ENCODE assay signal across 9 cellular contexts in genomic region chr2:98346259-98347236, GRCh38. TPM values are rescaled to one million over a fixed set of nuclear protein-coding genes. Genes with fewer than 3 reads are reported as not detected.
DNase-seq lines count a peak whose midpoint lies in the region; ATAC-seq and TF ChIP-seq lines count a peak whose summit lies in the region.
"Had no signal": no experiment of that assay in that cellular context is flagged by ENCODE, and none has a peak within 500 bp of the region (broad histone marks: within the 10 kb centered on the region; RNA-seq: fewer than 3 reads in every experiment).

Gene CNGA3, plus strand, starts transcription at chr2:98346456. Its CDS starts 23,520 bp downstream, at chr2:98369976.

- no peaks in the 10 kb centered on the region for H3K9me2 ChIP-seq in MM.1S (replicated peaks; ENCODE audit: insufficient read depth, low read length)

- H3K36me3 ChIP-seq in CD8-positive, alpha-beta memory T cell (ENCODE audit: insufficient read depth, low read length) = no peaks in the 10 kb centered on the region
- no peaks in the 10 kb centered on the region for H3K36me3 ChIP-seq in MM.1S (replicated peaks; ENCODE audit: insufficient read depth, low read length)

- CTCF ChIA-PET in CD8-positive, alpha-beta memory T cell (lab: Charles Lee) = no interaction called here
- CTCF ChIA-PET in RWPE1 (lab: Yijun Ruan, JAX) = interaction anchor here (0.5 to 0.6 kb wide), 2 partner anchors 717 to 1725 kb away, joined by 3 read pairs; no protein-coding TSS in a partner anchor

- H3K27me3 Mint-ChIP-seq in CD8-positive, alpha-beta memory T cell = peaks cover 56 to 78% of the 10 kb centered on the region in 2 donors
- H3K27me3 Mint-ChIP-seq in endothelial cell (ENCODE audit: unreplicated experiment) = peaks cover 18% of the 10 kb centered on the region
- H3K27me3 Mint-ChIP-seq in natural killer cell (ENCODE audit: low read depth in 2 of 2) = peaks cover 70 to 89% of the 10 kb centered on the region in 2 donors

- intact Hi-C loops in natural killer cell (cut with micrococcal nuclease) = no loop called here

- no peaks in the 10 kb centered on the region for H4K20me1 ChIP-seq in MM.1S (ENCODE audit: insufficient read depth, low read length)

- H3K27me3 ChIP-seq in CD8-positive, alpha-beta memory T cell (ENCODE audit: insufficient read depth, low read length, poor library complexity, severe bottlenecking) = peaks cover 23% of the 10 kb centered on the region
- 0 out of 2 replicates have a peak, but pooled peaks cover 4% of the 10 kb centered on the region for H3K27me3 ChIP-seq in MM.1S (replicated peaks; ENCODE audit: insufficient read depth, low read length)

- H3K79me2 ChIP-seq in MM.1S (ENCODE audit: low read length) = no peaks in the 10 kb centered on the region

- ATAC-seq in natural killer cell (peak in 1 of 3 donors; percentile 60), GM21381 (IDR thresholded peaks at IDR 0.05; ENCODE audit: unreplicated experiment) (no peak)

- no peak within 1 kb of the TSS for H3K4me2 ChIP-seq in MM.1S (ENCODE audit: low read depth, low read length)

- H2AFZ ChIP-seq in MM.1S (ENCODE audit: low read length) = no peak within 1 kb of the TSS

- H3K9me3 ChIP-seq in CD8-positive, alpha-beta memory T cell (ENCODE audit: low read length) = no peaks in the 10 kb centered on the region
- no peaks in the 10 kb centered on the region for H3K9me3 ChIP-seq in MM.1S (replicated peaks; ENCODE audit: insufficient read depth, low read length)

- no peak within 1 kb of the TSS for H3K4me3 ChIP-seq in CD8-positive, alpha-beta memory T cell (ENCODE audit: low read length)
- no peak within 1 kb of the TSS for H3K4me3 ChIP-seq in MM.1S (ENCODE audit: low read length)

- peak within 1 kb of the TSS in 4 of 7 donors; percentile 16 to 65 (median 38) for H3K4me3 Mint-ChIP-seq in CD8-positive, alpha-beta memory T cell
- peak within 1 kb of the TSS; percentile 80 for H3K4me3 Mint-ChIP-seq in endothelial cell (ENCODE audit: unreplicated experiment)
- peak within 1 kb of the TSS; percentile 13 for H3K4me3 Mint-ChIP-seq in natural killer cell

- peaks cover 0 to 18% (median 6%) of the 10 kb centered on the region in 3 donors for H3K4me1 Mint-ChIP-seq in CD8-positive, alpha-beta memory T cell
- H3K4me1 Mint-ChIP-seq in endothelial cell (ENCODE audit: unreplicated experiment) (peaks cover 9% of the 10 kb centered on the region), natural killer cell (peaks cover 8 to 17% of the 10 kb centered on the region in 2 donors)

- DNase-seq in CD8-positive, alpha-beta memory T cell = peak in 1 of 5 donors; percentile 21
- peak; percentile 13 for DNase-seq in RWPE1 (ENCODE audit: low spot score)
- peak; percentile 74 for DNase-seq in endothelial cell (ENCODE audit: low spot score)
- DNase-seq in natural killer cell = no peak
- no peak for DNase-seq in NCI-H774 (lab: John Stamatoyannopoulos, UW)
- DNase-seq in NCI-H446 (lab: John Stamatoyannopoulos, UW) = no peak
- DNase-seq in MM.1S = no peak
- DNase-seq: NCI-H526 treated with DMSO at 0.1 percent for 48 hours had no signal

- H3K9ac ChIP-seq in MM.1S (ENCODE audit: low read length) = no peak within 1 kb of the TSS

- no peaks in the 10 kb centered on the region for H3F3A ChIP-seq in MM.1S (ENCODE audit: insufficient read depth, low read length)

- H3K27ac ChIP-seq in CD8-positive, alpha-beta memory T cell (ENCODE audit: low read depth, low read length) = no peak within 1 kb of the TSS
- H3K27ac ChIP-seq in RWPE1 = no peak within 1 kb of the TSS
- H3K27ac ChIP-seq in MM.1S (ENCODE audit: low read length) = no peak within 1 kb of the TSS

- no peak for TF ChIP-seq CTCF in RWPE1 (conservative IDR thresholded peaks at IDR 0.05; ENCODE audit: low read depth)
- no peak for TF ChIP-seq CTCF in endothelial cell (IDR thresholded peaks at IDR 0.05; ENCODE audit: unreplicated experiment)
- no peak for TF ChIP-seq CTCF in natural killer cell (IDR thresholded peaks at IDR 0.05)
- no peak for TF ChIP-seq CTCF in MM.1S (IDR thresholded peaks at IDR 0.05; ENCODE audit: low read length)

- peaks cover 0 to 10% (median 2%) of the 10 kb centered on the region in 3 donors for H3K36me3 Mint-ChIP-seq in CD8-positive, alpha-beta memory T cell
- H3K36me3 Mint-ChIP-seq in endothelial cell (ENCODE audit: low read depth, unreplicated experiment) (peaks cover 3% of the 10 kb centered on the region), natural killer cell (peaks cover 11% of the 10 kb centered on the region)

- peak within 1 kb of the TSS in 1 of 8 donors; percentile 4 for H3K27ac Mint-ChIP-seq in CD8-positive, alpha-beta memory T cell
- H3K27ac Mint-ChIP-seq in endothelial cell (ENCODE audit: unreplicated experiment) (no peak within 1 kb of the TSS), natural killer cell (no peak within 1 kb of the TSS)

- POLR2A ChIA-PET in CD8-positive, alpha-beta memory T cell (lab: Charles Lee) = no interaction called here
- POLR2A ChIA-PET in RWPE1 (lab: Yijun Ruan, JAX; ENCODE audit: low non-redundant PET) = no interaction called here

- H3K4me1 ChIP-seq in CD8-positive, alpha-beta memory T cell (ENCODE audit: insufficient read depth, low read length) = no peaks in the 10 kb centered on the region
- no peaks in the 10 kb centered on the region for H3K4me1 ChIP-seq in MM.1S (ENCODE audit: low read length)

- H3K9me3 Mint-ChIP-seq in CD8-positive, alpha-beta memory T cell = peaks cover 0 to 9% (median 5%) of the 10 kb centered on the region in 5 donors
- H3K9me3 Mint-ChIP-seq in endothelial cell (ENCODE audit: unreplicated experiment) (no peaks in the 10 kb centered on the region), natural killer cell (peaks cover 0 to 2% of the 10 kb centered on the region in 2 donors)

RNA-seq across cellular contexts. Expression of gene CNGA3, which starts in this region (rescaled TPM):
- total RNA-seq in CD8-positive, alpha-beta memory T cell = not detected
- polyA plus RNA-seq in CD8-positive, alpha-beta memory T cell = not detected
- total RNA-seq in endothelial cell (ENCODE audit: unreplicated experiment) (0.10 TPM), natural killer cell (not detected)

Comparison
In these comparisons a context has a peak if more than half of its experiments do, and no peak if none do; other contexts are left out.
1. Peak in DNase-seq in endothelial cell; RNA of the gene not detected or under 1 TPM.
2. H3K4me3 Mint-ChIP-seq: peak in every context shown above with its lines; median percentile 80 in endothelial cell; 38 in CD8-positive, alpha-beta memory T cell; 13 in natural killer cell.